Comparison of ENCODE assay signal across 7 cellular contexts in genomic region chr10:454860-455259, GRCh38.
DNase-seq lines count a peak whose midpoint lies in the region; ATAC-seq and TF ChIP-seq lines count a peak whose summit lies in the region.

No MANE protein-coding gene starts in this region.

- intact Hi-C loops in spleen (cut with DNase I; ENCODE audit: low total_unique reads) = no loop called here

- peak; percentile 68 for DNase-seq in H4 (ENCODE audit: low spot score)
- DNase-seq in foreskin keratinocyte = peak; percentile 84 to 95
- DNase-seq in skeletal muscle cell (ENCODE audit: low read depth) = peak; percentile 96
- no peak for DNase-seq in GM19240 (ENCODE audit: insufficient read length, low spot score)
- DNase-seq in spleen = no peak
- no peak for DNase-seq in NAMALWA (ENCODE audit: low spot score)

- WGBS in spleen, 5 donors = 67 to 97% (median 86%) methylated on average over 5 of the region's 5 CpGs

- H3K4me3 ChIP-seq in skeletal muscle cell (ENCODE audit: low read depth, low read length) (no peak overlapping the region), spleen (no peak overlapping the region)

- ATAC-seq in SK-N-SH treated with all-trans-retinoic acid at 6 μM for 48 hours = peak; percentile 99
- ATAC-seq in foreskin keratinocyte = peak; percentile 99

- TF ChIP-seq CTCF in foreskin keratinocyte (conservative IDR thresholded peaks at IDR 0.05) (no peak), spleen (IDR thresholded peaks at IDR 0.05 in 8 of 11, conservative IDR thresholded peaks at IDR 0.05 in 3 of 11) (no peak)

- no peaks in the 10 kb centered on the region for H3K9me3 ChIP-seq in spleen

- no peak for TF ChIP-seq POLR2A in spleen (IDR thresholded peaks at IDR 0.05)

- H3K27ac ChIP-seq in foreskin keratinocyte (no peak overlapping the region), spleen (no peak overlapping the region)

- no peaks in the 10 kb centered on the region for H3K36me3 ChIP-seq in spleen

- H3K4me1 ChIP-seq in foreskin keratinocyte (no peaks in the 10 kb centered on the region), spleen (peaks cover 0 to 41% (median 14%) of the 10 kb centered on the region in 6 donors)

- H3K27me3 ChIP-seq in foreskin keratinocyte = no peaks in the 10 kb centered on the region
- H3K27me3 ChIP-seq in spleen (replicated peaks in 1 of 7) = no peaks in the 10 kb centered on the region

TF ChIP-seq in SK-N-SH treated with all-trans-retinoic acid at 6 μM for 48 hours, 23 proteins besides CTCF, POLR2A, EP300 and RAD21:
- TF ChIP-seq ISL1 (CRISPR knock-in tag; IDR thresholded peaks at IDR 0.05) (peak; percentile 44), ARNTL (CRISPR knock-in tag; IDR thresholded peaks at IDR 0.05; ENCODE audit: borderline replicate concordance, low read depth) (no peak), ZFP3 (CRISPR knock-in tag; IDR thresholded peaks at IDR 0.05) (peak; percentile 38; the same call in 1 of the 2 replicates), TSHZ2 (CRISPR knock-in tag; IDR thresholded peaks at IDR 0.05) (no peak), TCF4 (CRISPR knock-in tag; IDR thresholded peaks at IDR 0.05; ENCODE audit: borderline replicate concordance) (no peak), PATZ1 (CRISPR knock-in tag; IDR thresholded peaks at IDR 0.05; ENCODE audit: borderline replicate concordance) (no peak), CSDC2 (CRISPR knock-in tag; IDR thresholded peaks at IDR 0.05) (no peak), CREB5 (CRISPR knock-in tag; IDR thresholded peaks at IDR 0.05; ENCODE audit: low read depth) (no peak)

Comparison
In these comparisons a context has a peak if more than half of its experiments do, and no peak if none do; other contexts are left out.
1. DNase-seq: peak in H4 (single experiment), foreskin keratinocyte (2 of 2) and skeletal muscle cell (single experiment); none in GM19240 (single experiment), spleen (single experiment) and NAMALWA (single experiment).